Comparison of ENCODE assay signal across 25 cellular contexts in the genomic region with DNA sequence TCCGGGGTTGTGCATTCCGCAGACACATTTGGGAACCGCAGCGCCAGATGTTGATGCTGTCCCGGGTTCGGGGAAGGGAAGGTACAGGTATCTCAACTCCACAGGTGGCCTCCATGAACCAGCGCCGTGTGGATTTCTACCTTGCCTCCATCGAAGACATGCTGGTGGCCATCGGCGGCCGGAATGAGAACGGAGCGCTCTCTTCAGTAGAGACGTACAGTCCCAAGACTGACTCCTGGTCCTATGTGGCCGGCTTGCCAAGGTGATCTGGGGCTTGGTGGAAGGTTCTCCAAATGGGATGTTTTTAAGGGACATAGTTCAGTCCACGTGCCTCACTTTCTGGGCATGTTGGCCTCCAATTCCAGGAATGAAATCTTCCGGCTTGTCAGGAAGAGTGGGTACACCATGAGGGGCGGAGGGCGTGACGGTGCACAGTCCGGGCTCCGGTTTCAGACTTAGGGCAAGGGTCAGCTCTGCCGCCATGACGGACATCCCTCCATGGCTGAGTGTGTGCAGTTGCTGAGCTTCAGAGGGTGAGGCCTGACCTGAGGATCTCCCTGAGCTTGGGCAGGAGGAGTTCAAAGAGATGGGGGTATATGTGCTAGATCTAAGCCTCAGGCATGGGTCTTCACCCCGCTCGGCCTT.
"Had no signal": no experiment of that assay in that cellular context is flagged by ENCODE, and none has a peak within 500 bp of the region (broad histone marks: within the 10 kb centered on the region; RNA-seq: fewer than 3 reads in every experiment).

No MANE protein-coding gene starts in this region.

- DNase-seq: hippocampal formation; left colon; left lung; midbrain; mucosa of descending colon; naive thymus-derived CD4-positive, alpha-beta T cell; nucleus accumbens; pancreas; retina; right cardiac atrium; stimulated activated CD4-positive, alpha-beta T cell treated with anti-CD3 and anti-CD28 coated beads, Interleukin-4, amount 100 ng/mL, for 24 hours; stimulated activated naive CD4-positive, alpha-beta T cell; tibial artery; uterus had no signal

- H3K36me3 ChIP-seq: uterus had no signal

- H3K36me3 Mint-ChIP-seq: natural killer cell treated with Interleukin-12 subunit alpha and Interleukin-12 subunit beta and Interleukin-15 and Interleukin-18, amount 100 ng/mL, for 72 hours had no signal

- ATAC-seq: left colon; left lung; mucosa of descending colon; naive thymus-derived CD4-positive, alpha-beta T cell; natural killer cell treated with Interleukin-12 subunit alpha and Interleukin-12 subunit beta and Interleukin-15 and Interleukin-18, amount 100 ng/mL, for 72 hours; pancreas; right cardiac atrium; sciatic nerve; stimulated activated effector memory CD8-positive, alpha-beta T cell treated with anti-CD3 and anti-CD28 coated beads, Interleukin-12 subunit alpha, Interleukin-12 subunit beta, amount 100 ng/mL, for 72 hours had no signal

- H3K4me3 ChIP-seq: left lung, lung, mucosa of descending colon, pancreas, prostate gland, skin epidermis, suprapubic skin, thoracic aorta, tibial artery, uterus had no signal

- H3K27ac Mint-ChIP-seq: natural killer cell treated with Interleukin-12 subunit alpha and Interleukin-12 subunit beta and Interleukin-15 and Interleukin-18, amount 100 ng/mL, for 72 hours; stimulated activated effector memory CD8-positive, alpha-beta T cell treated with anti-CD3 and anti-CD28 coated beads, Interleukin-12 subunit alpha, Interleukin-12 subunit beta, amount 100 ng/mL, for 72 hours; stimulated activated naive CD8-positive, alpha-beta T cell treated with anti-CD3 and anti-CD28 coated beads, Interleukin-15, Interleukin-2, amounts not matched to agents 100 ng/mL and 50 ng/mL, for 24 hours; type B pancreatic cell had no signal

- H3K9me3 Mint-ChIP-seq: naive thymus-derived CD4-positive, alpha-beta T cell; natural killer cell treated with Interleukin-12 subunit alpha and Interleukin-12 subunit beta and Interleukin-15 and Interleukin-18, amount 100 ng/mL, for 72 hours; stimulated activated effector memory CD8-positive, alpha-beta T cell treated with anti-CD3 and anti-CD28 coated beads, Interleukin-12 subunit alpha, Interleukin-12 subunit beta, amount 100 ng/mL, for 72 hours; stimulated activated naive CD8-positive, alpha-beta T cell treated with anti-CD3 and anti-CD28 coated beads, Interleukin-15, Interleukin-2, amounts not matched to agents 100 ng/mL and 50 ng/mL, for 24 hours; type B pancreatic cell had no signal

- H3K4me3 Mint-ChIP-seq: natural killer cell treated with Interleukin-12 subunit alpha and Interleukin-12 subunit beta and Interleukin-15 and Interleukin-18, amount 100 ng/mL, for 72 hours; stimulated activated effector memory CD8-positive, alpha-beta T cell treated with anti-CD3 and anti-CD28 coated beads, Interleukin-12 subunit alpha, Interleukin-12 subunit beta, amount 100 ng/mL, for 72 hours; stimulated activated naive CD8-positive, alpha-beta T cell treated with anti-CD3 and anti-CD28 coated beads, Interleukin-15, Interleukin-2, amounts not matched to agents 100 ng/mL and 50 ng/mL, for 24 hours; type B pancreatic cell had no signal

- H3K27ac ChIP-seq: left lung, pancreas, prostate gland, skin epidermis, suprapubic skin, thoracic aorta, tibial artery, uterus had no signal

- H3K27me3 ChIP-seq: left lung, pancreas, suprapubic skin, tibial artery, uterus had no signal

- H3K4me1 ChIP-seq: pancreas, prostate gland, suprapubic skin, uterus had no signal

- H3K9me3 ChIP-seq: left lung, mucosa of descending colon, pancreas, prostate gland, suprapubic skin, thoracic aorta, tibial artery, uterus had no signal

- H3K27me3 Mint-ChIP-seq: naive thymus-derived CD4-positive, alpha-beta T cell; natural killer cell treated with Interleukin-12 subunit alpha and Interleukin-12 subunit beta and Interleukin-15 and Interleukin-18, amount 100 ng/mL, for 72 hours; stimulated activated naive CD8-positive, alpha-beta T cell treated with anti-CD3 and anti-CD28 coated beads, Interleukin-15, Interleukin-2, amounts not matched to agents 100 ng/mL and 50 ng/mL, for 24 hours; type B pancreatic cell had no signal

- FAIRE-seq: keratinocyte, pancreas had no signal
